ENCODE assay signal across 1 cellular context in the genomic region with DNA sequence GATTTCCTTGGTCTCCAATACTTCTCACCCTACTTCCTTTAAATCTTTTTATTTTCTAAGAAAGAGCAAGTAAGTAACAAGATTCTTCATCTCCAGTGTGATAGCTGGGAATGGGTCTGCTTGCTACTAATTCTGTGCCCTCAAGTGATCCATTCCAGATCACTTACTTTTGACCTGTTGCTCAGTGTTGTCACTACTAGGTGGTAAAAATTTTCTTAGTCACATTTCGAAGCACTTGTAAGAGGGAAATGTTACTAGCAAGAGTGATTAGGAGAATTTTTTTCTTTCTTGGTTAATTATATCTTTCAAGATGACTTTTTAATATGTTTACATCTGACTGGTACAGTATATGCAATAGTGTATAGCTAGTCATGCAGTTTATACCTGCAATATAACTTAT.
TF ChIP-seq lines count a peak whose summit lies in the region.

No MANE protein-coding gene starts in this region.

TF ChIP-seq in GM23338, 12 proteins besides CTCF, POLR2A, EP300 and RAD21 (continued from another document):
- TF ChIP-seq, protein P1, sequence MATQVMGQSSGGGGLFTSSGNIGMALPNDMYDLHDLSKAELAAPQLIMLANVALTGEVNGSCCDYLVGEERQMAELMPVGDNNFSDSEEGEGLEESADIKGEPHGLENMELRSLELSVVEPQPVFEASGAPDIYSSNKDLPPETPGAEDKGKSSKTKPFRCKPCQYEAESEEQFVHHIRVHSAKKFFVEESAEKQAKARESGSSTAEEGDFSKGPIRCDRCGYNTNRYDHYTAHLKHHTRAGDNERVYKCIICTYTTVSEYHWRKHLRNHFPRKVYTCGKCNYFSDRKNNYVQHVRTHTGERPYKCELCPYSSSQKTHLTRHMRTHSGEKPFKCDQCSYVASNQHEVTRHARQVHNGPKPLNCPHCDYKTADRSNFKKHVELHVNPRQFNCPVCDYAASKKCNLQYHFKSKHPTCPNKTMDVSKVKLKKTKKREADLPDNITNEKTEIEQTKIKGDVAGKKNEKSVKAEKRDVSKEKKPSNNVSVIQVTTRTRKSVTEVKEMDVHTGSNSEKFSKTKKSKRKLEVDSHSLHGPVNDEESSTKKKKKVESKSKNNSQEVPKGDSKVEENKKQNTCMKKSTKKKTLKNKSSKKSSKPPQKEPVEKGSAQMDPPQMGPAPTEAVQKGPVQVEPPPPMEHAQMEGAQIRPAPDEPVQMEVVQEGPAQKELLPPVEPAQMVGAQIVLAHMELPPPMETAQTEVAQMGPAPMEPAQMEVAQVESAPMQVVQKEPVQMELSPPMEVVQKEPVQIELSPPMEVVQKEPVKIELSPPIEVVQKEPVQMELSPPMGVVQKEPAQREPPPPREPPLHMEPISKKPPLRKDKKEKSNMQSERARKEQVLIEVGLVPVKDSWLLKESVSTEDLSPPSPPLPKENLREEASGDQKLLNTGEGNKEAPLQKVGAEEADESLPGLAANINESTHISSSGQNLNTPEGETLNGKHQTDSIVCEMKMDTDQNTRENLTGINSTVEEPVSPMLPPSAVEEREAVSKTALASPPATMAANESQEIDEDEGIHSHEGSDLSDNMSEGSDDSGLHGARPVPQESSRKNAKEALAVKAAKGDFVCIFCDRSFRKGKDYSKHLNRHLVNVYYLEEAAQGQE (IDR thresholded peaks at IDR 0.05; ENCODE audit: unreplicated experiment) = no peak
- TF ChIP-seq STAT1 (IDR thresholded peaks at IDR 0.05; ENCODE audit: unreplicated experiment) = no peak
